Comparison of ENCODE assay signal across 8 cellular contexts in genomic region chr2:199850250-199850717, GRCh38. TPM values are rescaled to one million over a fixed set of nuclear protein-coding genes. Genes with fewer than 3 reads are reported as not detected.
DNase-seq lines count a peak whose midpoint lies in the region; ATAC-seq and TF ChIP-seq lines count a peak whose summit lies in the region.

No MANE protein-coding gene starts in this region.

- DNase-seq in GM12865 (ENCODE audit: low read depth) = no peak
- DNase-seq in SJSA1 (ENCODE audit: low read depth in 1 of 2, low spot score in 2 of 2) = no peak
- DNase-seq in fibroblast of the aortic adventitia (ENCODE audit: low read depth) = no peak
- DNase-seq in gastrocnemius medialis = no peak
- DNase-seq in COLO668 (lab: John Stamatoyannopoulos, UW; ENCODE audit: unreplicated experiment) = no peak
- no peak for DNase-seq in NCI-H1436 treated with DMSO at 0.1 percent for 48 hours (lab: John Stamatoyannopoulos, UW)
- DNase-seq in NOMO-1 (lab: John Stamatoyannopoulos, UW; ENCODE audit: unreplicated experiment in 2 of 2) = no peak
- DNase-seq in NCI-H2227 treated with DMSO at 0.1 percent for 48 hours (lab: John Stamatoyannopoulos, UW) = no peak

- intact Hi-C loops in gastrocnemius medialis (cut with DNase I; ENCODE audit: low total_unique reads) = no loop called here

- peaks cover 58% of the 10 kb centered on the region for H3K27me3 ChIP-seq in SJSA1 (replicated peaks)
- no peaks in the 10 kb centered on the region for H3K27me3 ChIP-seq in gastrocnemius medialis

- in situ Hi-C loops in gastrocnemius medialis (cut with MboI; ENCODE audit: low sequenced_read_pairs in 4 of 4) = no loop called here

- peak overlapping the region; percentile 87 for H3K4me3 ChIP-seq in GM12865 (ENCODE audit: low read depth, low read length)
- peak overlapping the region; percentile 40; the same call in 1 of the 2 replicates for H3K4me3 ChIP-seq in SJSA1
- H3K4me3 ChIP-seq in fibroblast of the aortic adventitia (ENCODE audit: low read depth, low read length) = peak overlapping the region; percentile 74
- peak overlapping the region; percentile 52 to 77 (median 68) for H3K4me3 ChIP-seq in gastrocnemius medialis

- no peak for TF ChIP-seq POLR2A in gastrocnemius medialis (IDR thresholded peaks at IDR 0.05)

- no peak for TF ChIP-seq CTCF in GM12865 (IDR thresholded peaks at IDR 0.05; ENCODE audit: insufficient read depth, low read depth, low read length, missing control alignments)
- TF ChIP-seq CTCF in fibroblast of the aortic adventitia (IDR thresholded peaks at IDR 0.05; ENCODE audit: insufficient read depth, low read length) = no peak
- no peak for TF ChIP-seq CTCF in gastrocnemius medialis (IDR thresholded peaks at IDR 0.05 in 4 of 5, conservative IDR thresholded peaks at IDR 0.05 in 1 of 5)

- H3K36me3 ChIP-seq in SJSA1 (no peaks in the 10 kb centered on the region), gastrocnemius medialis (no peaks in the 10 kb centered on the region)

- no peak overlapping the region for H3K27ac ChIP-seq in SJSA1
- peak overlapping the region; percentile 76 to 90 (median 84) for H3K27ac ChIP-seq in gastrocnemius medialis

- H3K4me1 ChIP-seq in SJSA1 (replicated peaks) (peaks cover 8% of the 10 kb centered on the region; the same call in 1 of the 2 replicates), gastrocnemius medialis (peaks cover 0 to 5% of the 10 kb centered on the region in 2 donors)

- ATAC-seq in gastrocnemius medialis = no peak

- no peaks in the 10 kb centered on the region for H3K9me3 ChIP-seq in SJSA1 (replicated peaks)
- H3K9me3 ChIP-seq in gastrocnemius medialis = no peaks in the 10 kb centered on the region

RNA-seq across cellular contexts. Expression of gene FTCDNL1, which starts 0.7 kb away (rescaled TPM):
- not detected in 2 replicates for total RNA-seq in SJSA1 (2014; rRNA removed; shearing (Covaris generic))
- total RNA-seq in fibroblast of the aortic adventitia (ENCODE audit: low replicate concordance) (1.5 TPM in 1 of 2 replicates, not detected in the other), gastrocnemius medialis (10 to 100 TPM in 3 of 4 donors, 1 to 10 TPM in 1; 7.9 to 21.9 (median 16.3) TPM)
